ENCODE assay signal across 13 cellular contexts in genomic region chr3:123732447-123732846, GRCh38.
DNase-seq lines count a peak whose midpoint lies in the region; ATAC-seq and TF ChIP-seq lines count a peak whose summit lies in the region.
"Had no signal": no experiment of that assay in that cellular context is flagged by ENCODE, and none has a peak within 500 bp of the region (broad histone marks: within the 10 kb centered on the region; RNA-seq: fewer than 3 reads in every experiment).

No MANE protein-coding gene starts in this region.

- no peak for TF ChIP-seq CTCF in brain microvascular endothelial cell (IDR thresholded peaks at IDR 0.05; ENCODE audit: low read depth, low read length, missing control alignments)

- H3K36me3 ChIP-seq in brain microvascular endothelial cell (replicated peaks) = no peaks in the 10 kb centered on the region
- H3K36me3 ChIP-seq: gastrocnemius medialis, ovary had no signal

- H3K4me3 ChIP-seq in brain microvascular endothelial cell (ENCODE audit: low read depth, low read length) = no peak overlapping the region
- H3K4me3 ChIP-seq: gastrocnemius medialis, ovary had no signal

- peak; percentile 100 for DNase-seq in M059J (ENCODE audit: low read depth)
- peak; percentile 59 for DNase-seq in brain microvascular endothelial cell
- peak; percentile 86 for DNase-seq in myocyte (ENCODE audit: low read depth)
- DNase-seq in NCI-H510A (lab: John Stamatoyannopoulos, UW) = no peak
- no peak for DNase-seq in C1 segment of cervical spinal cord (lab: John Stamatoyannopoulos, UW)
- no peak for DNase-seq in mucosa of gallbladder (ENCODE audit: low spot score)
- DNase-seq in NCI-H345 (lab: John Stamatoyannopoulos, UW) = no peak
- DNase-seq: activated T-cell treated with anti-CD3 and anti-CD28 coated beads, Interleukin-2, amount 50 U/mL, for 4 hours; DMS79; gastrocnemius medialis; NCI-H1417 treated with DMSO at 0.1 percent for 48 hours; ovary had no signal

- H3K27me3 ChIP-seq in brain microvascular endothelial cell (replicated peaks) = no peaks in the 10 kb centered on the region
- H3K27me3 ChIP-seq: gastrocnemius medialis, ovary had no signal

- ATAC-seq in GM18868 (IDR thresholded peaks at IDR 0.05; ENCODE audit: unreplicated experiment) = peak; percentile 68

- H3K27ac ChIP-seq in brain microvascular endothelial cell = no peak overlapping the region
- H3K27ac ChIP-seq: gastrocnemius medialis, ovary had no signal

- in situ Hi-C loops in brain microvascular endothelial cell (cut with HindIII; ENCODE audit: low pct_ligation_motif_present, low sequenced_read_pairs) = no loop called here

Comparison
In these comparisons a context has a peak if more than half of its experiments do, and no peak if none do; other contexts are left out.
1. DNase-seq: peak in M059J (single experiment), brain microvascular endothelial cell (single experiment) and myocyte (single experiment); none in NCI-H510A (single experiment), C1 segment of cervical spinal cord (0 of 14), mucosa of gallbladder (single experiment) and NCI-H345 (single experiment).